Comparison of ENCODE assay signal across 8 cellular contexts in genomic region chr1:223748405-223748772, GRCh38. TPM values are rescaled to one million over a fixed set of nuclear protein-coding genes. Genes with fewer than 3 reads are reported as not detected.
DNase-seq lines count a peak whose midpoint lies in the region; ATAC-seq, FAIRE-seq and TF ChIP-seq lines count a peak whose summit lies in the region.

No MANE protein-coding gene starts in this region.

- H3K27ac ChIP-seq in RWPE1 (peak overlapping the region; percentile 62), pancreas (peak overlapping the region in 3 of 4 donors; percentile 13 to 55 (median 28))

- FAIRE-seq in pancreas (lab: Jason Lieb, UNC) = no peak

- peaks cover 0 to 7% (median 0%) of the 10 kb centered on the region in 3 donors for H3K4me1 ChIP-seq in pancreas

- intact Hi-C loops in pancreas (cut with DNase I) = loop anchor here in 1 of 3 donors (5.0 kb wide), 1 partner anchor 51 kb away; no protein-coding TSS in a partner anchor

- ATAC-seq in GM21447 (IDR thresholded peaks at IDR 0.05; ENCODE audit: unreplicated experiment) (peak; percentile 55), pancreas (peak; percentile 42 to 61 (median 54))

- peaks cover 0 to 45% (median 13%) of the 10 kb centered on the region in 3 donors for H3K36me3 ChIP-seq in pancreas

- H3K27me3 ChIP-seq in pancreas = no peaks in the 10 kb centered on the region

- 56 to 59% methylated on average over 18 of the region's 18 CpGs for WGBS in pancreas, 2 donors

- H3K9me3 ChIP-seq in pancreas = no peaks in the 10 kb centered on the region

- DNase-seq in RWPE1 (ENCODE audit: low spot score) (no peak), fibroblast of peridontal ligament (ENCODE audit: extremely low read depth) (peak; percentile 67), pancreas (peak in 1 of 6 donors; percentile 19), NCI-H1930 (lab: John Stamatoyannopoulos, UW) (no peak), HUDEP-2 (lab: John Stamatoyannopoulos, UW; ENCODE audit: unreplicated experiment in 76 of 76) (no peak)
- DNase-seq in stimulated activated CD4-positive, alpha-beta T cell treated with anti-CD3 and anti-CD28 coated beads, Interleukin-2, amount 100 ng/mL, for 48 hours = no peak
- no peak for DNase-seq in effector CD4-positive, alpha-beta T cell

- no peak for TF ChIP-seq CTCF in RWPE1 (conservative IDR thresholded peaks at IDR 0.05; ENCODE audit: low read depth)
- TF ChIP-seq CTCF in pancreas (IDR thresholded peaks at IDR 0.05) = no peak

- H3K4me3 ChIP-seq in pancreas = peak overlapping the region in 1 of 4 donors; percentile 33

- CTCF ChIA-PET in RWPE1 (lab: Yijun Ruan, JAX) = interaction anchor here (0.6 to 1.4 kb wide), 3 partner anchors 12 to 891 kb away, joined by 3 to 5 read pairs (median 3); no protein-coding TSS in a partner anchor

- POLR2A ChIA-PET in RWPE1 (lab: Yijun Ruan, JAX; ENCODE audit: low non-redundant PET) = no interaction called here

RNA-seq across cellular contexts. Expression of gene CAPN2, which starts 36.0 kb away (rescaled TPM):
- total RNA-seq in pancreas = 10 to 100 TPM; 48.2 to 90.0 (median 54.6) TPM
- polyA plus RNA-seq in pancreas = 10 to 100 TPM; 55.8 to 59.0 TPM
